Comparison of ENCODE assay signal across 16 cellular contexts in genomic region chr13:23660249-23660648, GRCh38.
DNase-seq lines count a peak whose midpoint lies in the region; ATAC-seq and TF ChIP-seq lines count a peak whose summit lies in the region.
"Had no signal": no experiment of that assay in that cellular context is flagged by ENCODE, and none has a peak within 500 bp of the region (broad histone marks: within the 10 kb centered on the region; RNA-seq: fewer than 3 reads in every experiment).

No MANE protein-coding gene starts in this region.

- POLR2A ChIA-PET in CD8-positive, alpha-beta T cell (lab: Charles Lee) = no interaction called here

- H3K9me3 Mint-ChIP-seq in CD8-positive, alpha-beta T cell = peaks cover 3% of the 10 kb centered on the region

- H3K27ac Mint-ChIP-seq in CD8-positive, alpha-beta T cell = no peak overlapping the region
- H3K27ac Mint-ChIP-seq: CD4-positive, CD25-positive, alpha-beta regulatory T cell; IgD-negative memory B cell had no signal

- no peak for TF ChIP-seq POLR2A in heart left ventricle (IDR thresholded peaks at IDR 0.05)
- no peak for TF ChIP-seq POLR2A in spleen (IDR thresholded peaks at IDR 0.05)

- H3K4me3 ChIP-seq in right atrium auricular region = no peak overlapping the region
- H3K4me3 ChIP-seq in heart left ventricle = no peak overlapping the region
- H3K4me3 ChIP-seq in MG63 = no peak overlapping the region
- H3K4me3 ChIP-seq in spleen = no peak overlapping the region
- H3K4me3 ChIP-seq in CD8-positive, alpha-beta T cell (ENCODE audit: low read depth, low read length) = no peak overlapping the region
- H3K4me3 ChIP-seq: BLaER1 treated with 17β-estradiol and CSF1 and Interleukin-3, amounts not matched to agents 10 nM and 100 nM; HAP-1 had no signal

- 89 to 94% (median 93%) methylated on average over 9 of the region's 9 CpGs for WGBS in heart left ventricle, 4 donors
- WGBS in spleen, 5 donors = 82 to 94% (median 93%) methylated on average over 9 of the region's 9 CpGs

- no peak for ATAC-seq in heart left ventricle
- ATAC-seq in GM19452 (IDR thresholded peaks at IDR 0.05; ENCODE audit: unreplicated experiment) = no peak
- no peak for ATAC-seq in CD8-positive, alpha-beta T cell

- DNase-seq in right atrium auricular region (ENCODE audit: low spot score) (no peak), heart left ventricle (no peak), MG63 (peak; percentile 12), astrocyte of the hippocampus (ENCODE audit: low read depth, low spot score) (peak; percentile 73), spleen (no peak)
- no peak for DNase-seq in CD8-positive, alpha-beta T cell
- DNase-seq: ACHN; CD4-positive, CD25-positive, alpha-beta regulatory T cell; DMS153; DMS79 treated with DMSO at 0.1 percent for 48 hours; KG1 had no signal

- no peaks in the 10 kb centered on the region for H3K4me1 Mint-ChIP-seq in CD8-positive, alpha-beta T cell (ENCODE audit: low read depth)

- H3K9me3 ChIP-seq in right atrium auricular region = no peaks in the 10 kb centered on the region
- peaks cover 0 to 11% (median 0%) of the 10 kb centered on the region in 12 donors for H3K9me3 ChIP-seq in heart left ventricle
- H3K9me3 ChIP-seq in MG63 = peaks cover 14% of the 10 kb centered on the region
- H3K9me3 ChIP-seq in spleen = peaks cover 0 to 12% (median 0%) of the 10 kb centered on the region in 8 donors
- H3K9me3 ChIP-seq in CD8-positive, alpha-beta T cell (ENCODE audit: low read length) = no peaks in the 10 kb centered on the region
- H3K9me3 ChIP-seq: HAP-1 had no signal

- no peaks in the 10 kb centered on the region for H3K27me3 ChIP-seq in right atrium auricular region
- no peaks in the 10 kb centered on the region for H3K27me3 ChIP-seq in heart left ventricle
- no peaks in the 10 kb centered on the region for H3K27me3 ChIP-seq in MG63
- no peaks in the 10 kb centered on the region for H3K27me3 ChIP-seq in spleen (replicated peaks in 1 of 7)
- no peaks in the 10 kb centered on the region for H3K27me3 ChIP-seq in CD8-positive, alpha-beta T cell (ENCODE audit: insufficient read depth, low read length)
- H3K27me3 ChIP-seq: BLaER1 treated with 17β-estradiol and CSF1 and Interleukin-3, amounts not matched to agents 10 nM and 100 nM had no signal

- no peaks in the 10 kb centered on the region for H3K36me3 Mint-ChIP-seq in CD8-positive, alpha-beta T cell
- H3K36me3 Mint-ChIP-seq: CD4-positive, CD25-positive, alpha-beta regulatory T cell had no signal

- H3K27ac ChIP-seq in right atrium auricular region (peak overlapping the region; percentile 60 to 73), heart left ventricle (no peak overlapping the region), spleen (peak overlapping the region in 2 of 8 donors; percentile 40 to 56)
- H3K27ac ChIP-seq in CD8-positive, alpha-beta T cell (ENCODE audit: low read depth, low read length) = no peak overlapping the region
- H3K27ac ChIP-seq: BLaER1 treated with 17β-estradiol and CSF1 and Interleukin-3, amounts not matched to agents 10 nM and 100 nM; HL-60 had no signal

- H3K36me3 ChIP-seq in right atrium auricular region = peaks cover 12% of the 10 kb centered on the region
- peaks cover 0 to 43% (median 5%) of the 10 kb centered on the region in 9 donors for H3K36me3 ChIP-seq in heart left ventricle
- H3K36me3 ChIP-seq in MG63 = no peaks in the 10 kb centered on the region
- H3K36me3 ChIP-seq in spleen = no peaks in the 10 kb centered on the region
- H3K36me3 ChIP-seq in CD8-positive, alpha-beta T cell (ENCODE audit: insufficient read depth, low read length) = no peaks in the 10 kb centered on the region
- H3K36me3 ChIP-seq: BLaER1 treated with 17β-estradiol and CSF1 and Interleukin-3, amounts not matched to agents 10 nM and 100 nM; HAP-1 had no signal

- CTCF ChIA-PET in CD8-positive, alpha-beta T cell (lab: Charles Lee) = no interaction called here

- H3K4me3 Mint-ChIP-seq in CD8-positive, alpha-beta T cell = no peak overlapping the region
- H3K4me3 Mint-ChIP-seq: CD4-positive, CD25-positive, alpha-beta regulatory T cell; IgD-negative memory B cell had no signal

- TF ChIP-seq CTCF in right atrium auricular region (IDR thresholded peaks at IDR 0.05) (no peak), heart left ventricle (IDR thresholded peaks at IDR 0.05) (no peak), spleen (IDR thresholded peaks at IDR 0.05 in 8 of 11, conservative IDR thresholded peaks at IDR 0.05 in 3 of 11) (no peak)
- TF ChIP-seq CTCF in CD8-positive, alpha-beta T cell (IDR thresholded peaks at IDR 0.05) = no peak

- H3K4me1 ChIP-seq in right atrium auricular region (peaks cover 0 to 53% of the 10 kb centered on the region in 2 donors), heart left ventricle (peaks cover 0 to 53% (median 26%) of the 10 kb centered on the region in 12 donors), spleen (peaks cover 0 to 5% (median 0%) of the 10 kb centered on the region in 6 donors)
- no peaks in the 10 kb centered on the region for H3K4me1 ChIP-seq in CD8-positive, alpha-beta T cell (ENCODE audit: insufficient read depth, low read length)

- peaks cover 3% of the 10 kb centered on the region for H3K27me3 Mint-ChIP-seq in CD8-positive, alpha-beta T cell (ENCODE audit: low read depth)

- intact Hi-C loops in heart left ventricle (cut with DNase I) = no loop called here
- intact Hi-C loops in spleen (cut with DNase I; ENCODE audit: low total_unique reads) = no loop called here
- intact Hi-C loops in CD8-positive, alpha-beta T cell (cut with DNase I, micrococcal nuclease) = no loop called here

Comparison
In these comparisons a context has a peak if more than half of its experiments do, and no peak if none do; other contexts are left out.
1. H3K27ac ChIP-seq: peak in right atrium auricular region (2 of 2); none in heart left ventricle (0 of 12) and CD8-positive, alpha-beta T cell (single experiment).
2. DNase-seq: peak in MG63 (single experiment) and astrocyte of the hippocampus (single experiment); none in right atrium auricular region (single experiment), heart left ventricle (0 of 5), spleen (single experiment) and CD8-positive, alpha-beta T cell (0 of 7).